ENCODE assay signal across 1 cellular context in genomic region chr3:107904536-107905066, GRCh38.
TF ChIP-seq lines count a peak whose summit lies in the region.

No MANE protein-coding gene starts in this region.

TF ChIP-seq in H1, 55 proteins besides CTCF, POLR2A, EP300 and RAD21:
- TF ChIP-seq HDAC2 (IDR thresholded peaks at IDR 0.05; ENCODE audit: borderline replicate concordance in 1 of 2, low read depth in 2 of 2, low read length in 2 of 2) (no peak), JUND (IDR thresholded peaks at IDR 0.05; ENCODE audit: low read length) (no peak), CEBPB (IDR thresholded peaks at IDR 0.05; ENCODE audit: low read depth, low read length) (no peak), GABPA (IDR thresholded peaks at IDR 0.05; ENCODE audit: borderline replicate concordance, insufficient read depth, low read length) (no peak), MAFK (IDR thresholded peaks at IDR 0.05; ENCODE audit: low read depth, low read length) (no peak), SRF (IDR thresholded peaks at IDR 0.05; ENCODE audit: low read depth, low read length) (no peak), RFX5 (IDR thresholded peaks at IDR 0.05; ENCODE audit: borderline replicate concordance, low read depth, low read length) (no peak), POU5F1 (IDR thresholded peaks at IDR 0.05; ENCODE audit: low read depth, low read length) (no peak), CHD1 (IDR thresholded peaks at IDR 0.05; ENCODE audit: low read depth, low read length) (no peak), NRF1 (IDR thresholded peaks at IDR 0.05; ENCODE audit: low read depth, low read length) (no peak), TAF1 (IDR thresholded peaks at IDR 0.05; ENCODE audit: low read depth, low read length) (no peak), EZH2 (IDR thresholded peaks at IDR 0.05; ENCODE audit: low read depth, low read length, severe bottlenecking) (no peak), RBBP5 (IDR thresholded peaks at IDR 0.05; ENCODE audit: borderline replicate concordance, low read depth, low read length) (no peak), SIX5 (IDR thresholded peaks at IDR 0.05; ENCODE audit: low read depth, low read length) (no peak)
TF ChIP-seq in H1: peak in this region for 0.
